2 cellular contexts compared by ENCODE assay signal in the genomic region with DNA sequence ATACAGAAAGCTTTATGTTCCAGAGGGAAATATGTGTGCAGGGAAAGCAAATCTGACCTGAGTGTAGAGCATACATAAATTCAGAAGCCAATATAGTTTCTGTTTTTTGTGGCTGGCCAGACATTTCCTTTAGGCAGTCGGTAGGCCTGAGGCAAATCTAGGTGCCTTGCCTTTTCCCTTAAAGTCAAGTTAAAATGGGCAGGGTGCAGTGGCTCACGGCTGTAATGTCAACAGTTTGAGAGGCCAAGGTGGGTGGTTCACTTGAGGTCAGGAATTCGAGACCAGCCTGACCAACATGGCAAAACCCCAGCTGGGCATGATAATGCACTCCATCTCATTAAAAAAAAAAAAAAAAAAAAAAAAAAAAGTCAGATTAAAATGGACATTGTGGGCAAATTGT.
TF ChIP-seq lines count a peak whose summit lies in the region.

No MANE protein-coding gene starts in this region.

TF ChIP-seq in HEK293, 187 proteins besides CTCF, POLR2A, EP300 and RAD21 (continued from another document):
- 0 out of 2 replicates have a peak, but pooled peaks have one; percentile 10 for TF ChIP-seq ZNF362 (tag by site-specific recombination; IDR thresholded peaks at IDR 0.05)
- no peak for TF ChIP-seq RBAK (tag by site-specific recombination; IDR thresholded peaks at IDR 0.05)

TF ChIP-seq in liver, 16 proteins besides CTCF, POLR2A, EP300 and RAD21 (continued from another document):
- TF ChIP-seq REST (IDR thresholded peaks at IDR 0.05) (no peak), RXRA (IDR thresholded peaks at IDR 0.05) (peak; percentile 63 to 65), YY1 (IDR thresholded peaks at IDR 0.05) (no peak), GABPA (IDR thresholded peaks at IDR 0.05 in 1 of 2, conservative IDR thresholded peaks at IDR 0.05 in 1 of 2) (no peak), EGR1 (IDR thresholded peaks at IDR 0.05; ENCODE audit: low read depth in 2 of 2) (no peak)
- TF ChIP-seq, protein P1, sequence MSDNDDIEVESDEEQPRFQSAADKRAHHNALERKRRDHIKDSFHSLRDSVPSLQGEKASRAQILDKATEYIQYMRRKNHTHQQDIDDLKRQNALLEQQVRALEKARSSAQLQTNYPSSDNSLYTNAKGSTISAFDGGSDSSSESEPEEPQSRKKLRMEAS (IDR thresholded peaks at IDR 0.05), result no peak
